8 cellular contexts compared by ENCODE assay signal in the genomic region with DNA sequence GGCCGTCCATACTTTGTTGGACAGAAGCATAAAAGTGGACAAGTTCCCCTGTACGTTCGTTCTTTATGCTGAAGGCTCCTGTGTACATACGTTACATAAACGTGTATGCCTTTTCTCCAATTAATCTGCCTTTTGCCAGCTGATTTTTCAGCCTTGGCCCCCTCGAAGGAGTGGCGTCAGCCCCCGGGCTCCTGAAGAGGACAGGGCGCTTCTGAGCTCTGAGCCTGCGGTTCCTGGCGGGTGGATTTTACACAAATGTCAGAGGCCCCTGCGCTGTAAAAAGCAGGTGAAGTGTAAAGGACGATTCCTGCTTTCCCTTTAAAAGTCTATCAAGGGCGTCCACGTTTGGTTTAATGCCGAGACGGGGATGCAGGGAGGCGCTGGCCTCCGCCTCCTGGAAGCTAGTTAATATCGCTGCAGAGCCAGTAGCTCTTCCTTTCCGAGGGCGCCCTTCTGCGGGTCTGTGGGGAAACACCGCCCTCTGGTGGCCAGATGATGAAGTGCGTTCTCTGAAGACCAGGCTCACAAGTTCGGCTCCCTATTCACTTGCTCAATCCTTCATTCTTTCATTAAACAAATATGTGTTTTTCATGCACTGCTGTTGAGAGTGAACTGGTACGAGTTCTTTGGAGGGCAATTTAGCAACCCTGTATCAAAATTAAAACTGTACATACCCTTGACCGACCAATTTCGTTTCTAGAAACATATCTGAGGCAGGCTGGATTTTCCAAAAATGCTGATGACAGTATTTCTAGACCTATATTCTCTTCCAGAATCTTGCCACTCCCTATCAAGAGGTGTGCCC.
DNase-seq lines count a peak whose midpoint lies in the region; ATAC-seq lines count a peak whose summit lies in the region.

No MANE protein-coding gene starts in this region.

- no peak overlapping the region for H3K4me3 Mint-ChIP-seq in activated CD8-positive, alpha-beta memory T cell treated with anti-CD3 and anti-CD28 coated beads, Interleukin-2, amount 10 ng/mL, durations not matched to agents 7 days and 5 days

- DNase-seq in GM03348 (ENCODE audit: low spot score) (peak; percentile 94), HS-27A (ENCODE audit: low read depth) (peak; percentile 26), NOMO-1 treated with DMSO at 0.1 percent for 48 hours (lab: John Stamatoyannopoulos, UW; ENCODE audit: unreplicated experiment) (peak; percentile 75), epidermal melanocyte (ENCODE audit: insufficient read length, low spot score) (peak; percentile 71), mucosa of gallbladder (ENCODE audit: low spot score) (peak; percentile 86)
- peak; percentile 80 for DNase-seq in activated CD8-positive, alpha-beta memory T cell treated with anti-CD3 and anti-CD28 coated beads, Interleukin-2, amount 10 ng/mL, durations not matched to agents 7 days and 5 days
- peak; percentile 30 to 63 for DNase-seq in stimulated activated CD8-positive, alpha-beta memory T cell treated with anti-CD3 and anti-CD28 coated beads, Interleukin-4, amount 100 ng/mL, for 4 hours (ENCODE audit: low read depth in 2 of 2, low spot score in 1 of 2)

- peak; percentile 80 for ATAC-seq in activated CD8-positive, alpha-beta memory T cell treated with anti-CD3 and anti-CD28 coated beads, Interleukin-2, amount 10 ng/mL, durations not matched to agents 7 days and 5 days
- no peak for ATAC-seq in HG03571 (IDR thresholded peaks at IDR 0.05; ENCODE audit: unreplicated experiment)

- peaks cover 14% of the 10 kb centered on the region for H3K27me3 Mint-ChIP-seq in activated CD8-positive, alpha-beta memory T cell treated with anti-CD3 and anti-CD28 coated beads, Interleukin-2, amount 10 ng/mL, durations not matched to agents 7 days and 5 days

- H3K4me1 Mint-ChIP-seq in activated CD8-positive, alpha-beta memory T cell treated with anti-CD3 and anti-CD28 coated beads, Interleukin-2, amount 10 ng/mL, durations not matched to agents 7 days and 5 days = no peaks in the 10 kb centered on the region

- no peaks in the 10 kb centered on the region for H3K9me3 Mint-ChIP-seq in activated CD8-positive, alpha-beta memory T cell treated with anti-CD3 and anti-CD28 coated beads, Interleukin-2, amount 10 ng/mL, durations not matched to agents 7 days and 5 days (ENCODE audit: low read depth)

- no peak overlapping the region for H3K27ac Mint-ChIP-seq in activated CD8-positive, alpha-beta memory T cell treated with anti-CD3 and anti-CD28 coated beads, Interleukin-2, amount 10 ng/mL, durations not matched to agents 7 days and 5 days

- CTCF ChIA-PET in activated CD8-positive, alpha-beta memory T cell treated with anti-CD3 and anti-CD28 coated beads, Interleukin-2, amount 10 ng/mL, durations not matched to agents 7 days and 5 days (lab: Charles Lee) = interaction anchor here (0.6 to 6.5 kb wide), 52 partner anchors 9 to 870 kb away, joined by 3 to 95 read pairs (median 3); a partner anchor contains a TSS

- no peaks in the 10 kb centered on the region for H3K36me3 Mint-ChIP-seq in activated CD8-positive, alpha-beta memory T cell treated with anti-CD3 and anti-CD28 coated beads, Interleukin-2, amount 10 ng/mL, durations not matched to agents 7 days and 5 days

Comparison
In these comparisons a context has a peak if more than half of its experiments do, and no peak if none do; other contexts are left out.
1. DNase-seq: peak in every context shown above with its lines; median percentile 94 in GM03348; 86 in mucosa of gallbladder; 80 in activated CD8-positive, alpha-beta memory T cell treated with anti-CD3 and anti-CD28 coated beads, Interleukin-2, amount 10 ng/mL, durations not matched to agents 7 days and 5 days; 75 in NOMO-1 treated with DMSO at 0.1 percent for 48 hours; 71 in epidermal melanocyte; 46 in stimulated activated CD8-positive, alpha-beta memory T cell treated with anti-CD3 and anti-CD28 coated beads, Interleukin-4, amount 100 ng/mL, for 4 hours; 26 in HS-27A.